ENCODE assay signal across 9 cellular contexts in genomic region chr19:41641879-41642485, GRCh38.
DNase-seq lines count a peak whose midpoint lies in the region.
"Had no signal": no experiment of that assay in that cellular context is flagged by ENCODE, and none has a peak within 500 bp of the region (broad histone marks: within the 10 kb centered on the region; RNA-seq: fewer than 3 reads in every experiment).

No MANE protein-coding gene starts in this region.

- no peak overlapping the region for H3K27ac ChIP-seq in caudate nucleus (ENCODE audit: low read depth, low read length)
- H3K27ac ChIP-seq: skin epidermis had no signal

- DNase-seq in NCI-H82 (lab: John Stamatoyannopoulos, UW), result peak; percentile 79
- no peak for DNase-seq in NCI-H82 treated with DMSO at 0.1 percent for 48 hours (lab: John Stamatoyannopoulos, UW; ENCODE audit: unreplicated experiment)
- DNase-seq in NCI-H2029 (lab: John Stamatoyannopoulos, UW), result peak; percentile 40
- DNase-seq in activated CD4-positive, CD25-positive, alpha-beta regulatory T cell treated with anti-CD3 and anti-CD28 coated beads, Interleukin-2, amount 50 U/mL, for 16 hours (ENCODE audit: low read depth, low spot score), result peak; percentile 63
- peak in 45 of 61 donors; percentile 1 to 85 (median 21) for DNase-seq in caudate nucleus (lab: John Stamatoyannopoulos, UW)
- DNase-seq in left kidney (ENCODE audit: low read depth, low spot score), result peak; percentile 51
- DNase-seq in stimulated activated CD4-positive, alpha-beta T cell treated with anti-CD3 and anti-CD28 coated beads, TNF-alpha, amount 100 ng/mL, for 48 hours (ENCODE audit: low read depth in 3 of 3), result peak; percentile 34 to 61 (median 59)
- no peak for DNase-seq in cortex of kidney (lab: John Stamatoyannopoulos, UW)

Comparison
In these comparisons a context has a peak if more than half of its experiments do, and no peak if none do; other contexts are left out.
1. DNase-seq: peak in NCI-H82 (single experiment), NCI-H2029 (single experiment), activated CD4-positive, CD25-positive, alpha-beta regulatory T cell treated with anti-CD3 and anti-CD28 coated beads, Interleukin-2, amount 50 U/mL, for 16 hours (single experiment), caudate nucleus (45 of 61), left kidney (single experiment) and stimulated activated CD4-positive, alpha-beta T cell treated with anti-CD3 and anti-CD28 coated beads, TNF-alpha, amount 100 ng/mL, for 48 hours (3 of 3); none in NCI-H82 treated with DMSO at 0.1 percent for 48 hours (single experiment) and cortex of kidney (single experiment).